In the genomic region with DNA sequence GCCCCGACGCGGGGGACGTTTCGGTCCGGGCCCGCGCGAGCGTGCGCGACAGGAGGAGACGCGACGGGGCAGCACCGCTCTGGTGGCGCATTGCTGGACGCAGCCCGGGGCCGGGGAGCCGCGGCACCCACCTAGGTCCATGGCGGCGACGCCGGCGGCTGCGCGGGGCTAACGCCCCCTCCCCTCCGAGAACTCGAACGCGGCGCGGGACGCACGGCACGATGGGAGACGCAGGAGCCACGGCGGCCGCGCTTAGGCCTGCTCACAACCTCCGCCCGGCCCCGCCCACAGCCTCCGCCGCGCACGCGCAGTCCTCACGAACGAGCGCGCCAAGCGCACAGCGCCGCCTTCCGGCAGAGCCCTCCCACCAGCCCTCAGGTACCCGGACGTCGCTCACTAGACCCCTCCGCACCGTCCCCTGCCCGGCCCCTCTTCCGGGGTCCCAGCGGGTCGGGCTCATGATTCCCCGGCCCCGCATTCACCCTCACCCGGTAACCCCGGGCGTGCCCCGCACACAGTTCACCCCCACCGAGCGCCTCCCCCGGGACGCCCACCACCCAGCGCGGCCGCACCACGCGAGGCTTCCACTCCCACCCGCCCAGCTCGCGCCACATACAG, we compare ENCODE assay signal across 8 cellular contexts. TPM values are rescaled to one million over a fixed set of nuclear protein-coding genes. Genes with fewer than 3 reads are reported as not detected.
DNase-seq lines count a peak whose midpoint lies in the region; ATAC-seq and TF ChIP-seq lines count a peak whose summit lies in the region.

A gene (minus strand): TSS at position 263 of the 618 bp plus-strand sequence. CDS start 122 bp downstream, at position 141.

- H3K4me3 Mint-ChIP-seq in activated B cell treated with CpG ODN at 0.5 μM for 24 hours: peak within 1 kb of the TSS; percentile 91

- H3K9me3 ChIP-seq in AG04450 (ENCODE audit: control insufficient read depth, insufficient read depth, low read length) (peaks cover 9% of the 10 kb centered on the region), spleen (no peaks in the 10 kb centered on the region)

- intact Hi-C loops in activated B cell treated with CpG ODN at 0.5 μM for 24 hours (cut with micrococcal nuclease) (loop anchor here (1.0 to 2.0 kb wide), 8 partner anchors 12 to 340 kb away; a partner anchor contains a TSS), spleen (cut with DNase I; ENCODE audit: low total_unique reads) (no loop called here)

- H3K27me3 Mint-ChIP-seq in activated B cell treated with CpG ODN at 0.5 μM for 24 hours: no peaks in the 10 kb centered on the region

- ATAC-seq in GM18858 (IDR thresholded peaks at IDR 0.05; ENCODE audit: unreplicated experiment): peak; percentile 56
- ATAC-seq in HG03066 (IDR thresholded peaks at IDR 0.05; ENCODE audit: low read depth, unreplicated experiment): peak; percentile 75
- ATAC-seq in activated B cell treated with CpG ODN at 0.5 μM for 24 hours (ENCODE audit: low read depth): peak; percentile 90

- WGBS in spleen, 5 donors: 0 to 1% (median 0%) methylated on average over 1 to 87 of the region's 87 CpGs

- H3K27ac ChIP-seq in AG04450 (ENCODE audit: low read depth, low read length) (peak within 1 kb of the TSS; percentile 39), caudate nucleus (ENCODE audit: low read depth, low read length) (peak within 1 kb of the TSS; percentile 72), spleen (peak within 1 kb of the TSS; percentile 55 to 91 (median 86))

- peak within 1 kb of the TSS; percentile 94 for H3K27ac Mint-ChIP-seq in activated B cell treated with CpG ODN at 0.5 μM for 24 hours

- peaks cover 0 to 23% (median 16%) of the 10 kb centered on the region in 6 donors for H3K36me3 ChIP-seq in spleen

- peak in 2 of 3 donors; percentile 25 to 39 for TF ChIP-seq POLR2A in spleen (IDR thresholded peaks at IDR 0.05)

- peaks cover 31% of the 10 kb centered on the region for H3K4me1 Mint-ChIP-seq in activated B cell treated with CpG ODN at 0.5 μM for 24 hours

- DNase-seq in AG04450 (ENCODE audit: low read depth, low spot score) (peak; percentile 65), NCI-H2171 treated with DMSO at 0.1 percent for 48 hours (lab: John Stamatoyannopoulos, UW) (peak; percentile 91), activated B cell treated with CpG ODN at 0.5 μM for 24 hours (peak; percentile 100), caudate nucleus (lab: John Stamatoyannopoulos, UW) (peak in 60 of 61 donors; percentile 38 to 94 (median 84)), inferior parietal cortex (ENCODE audit: extremely low spot score) (peak; percentile 87), spleen (peak; percentile 99)

- CTCF ChIA-PET in AG04450 (lab: Charles Lee) (interaction anchor here (0.6 to 1.4 kb wide), 10 partner anchors 12 to 277 kb away, joined by 3 to 6 read pairs (median 4); a partner anchor contains a TSS), activated B cell treated with CpG ODN at 0.5 μM for 24 hours (lab: Charles Lee) (interaction anchor here (0.7 to 1.2 kb wide), 9 partner anchors 9 to 340 kb away, joined by 3 to 7 read pairs (median 3); a partner anchor contains a TSS)

- peaks cover 27% of the 10 kb centered on the region for H3K36me3 Mint-ChIP-seq in activated B cell treated with CpG ODN at 0.5 μM for 24 hours (ENCODE audit: low read depth)

- POLR2A ChIA-PET in AG04450 (lab: Yijun Ruan, JAX) (interaction anchor here (0.6 to 1.1 kb wide), 4 partner anchors 30 to 340 kb away, joined by 3 to 4 read pairs (median 4); a partner anchor contains a TSS), activated B cell treated with CpG ODN at 0.5 μM for 24 hours (lab: Charles Lee) (interaction anchor here (0.6 to 3.2 kb wide), 12 partner anchors 11 to 342 kb away, joined by 3 to 31 read pairs (median 5); a partner anchor contains a TSS)

- peak; percentile 91 for TF ChIP-seq CTCF in AG04450 (IDR thresholded peaks at IDR 0.05; ENCODE audit: low read depth, low read length)
- TF ChIP-seq CTCF in activated B cell treated with CpG ODN at 0.5 μM for 24 hours (IDR thresholded peaks at IDR 0.05): no peak
- TF ChIP-seq CTCF in spleen (IDR thresholded peaks at IDR 0.05 in 8 of 11, conservative IDR thresholded peaks at IDR 0.05 in 3 of 11): peak; percentile 81 to 99 (median 97)

- H3K27me3 ChIP-seq in AG04450 (ENCODE audit: control insufficient read depth, insufficient read depth, low read length): no peaks in the 10 kb centered on the region
- H3K27me3 ChIP-seq in spleen (replicated peaks in 1 of 7): no peaks in the 10 kb centered on the region

- H3K4me1 ChIP-seq in spleen: peaks cover 11 to 31% (median 24%) of the 10 kb centered on the region in 6 donors

- H3K9me3 Mint-ChIP-seq in activated B cell treated with CpG ODN at 0.5 μM for 24 hours: no peaks in the 10 kb centered on the region

- H3K4me3 ChIP-seq in AG04450 (ENCODE audit: low read depth, low read length): peak within 1 kb of the TSS; percentile 71
- peak within 1 kb of the TSS; percentile 75 to 97 (median 88) for H3K4me3 ChIP-seq in spleen

RNA-seq across cellular contexts. Expression of the gene that starts here (rescaled TPM):
- polyA plus RNA-seq in AG04450 (2011; rRNA removed) (9.3 and 13.6 TPM in 2 replicates), spleen (10 to 100 TPM in 1 of 3 donors, 1 to 10 TPM in 2; 5.7 to 11.4 (median 8.9) TPM)
- polyA minus RNA-seq in AG04450 (2011; rRNA and poly(A)+ RNA removed): 14.6 and 18.3 TPM in 2 replicates
- total RNA-seq in activated B cell treated with CpG ODN at 0.5 μM for 24 hours (30.5 and 33.3 TPM in 2 replicates), spleen (10 to 100 TPM; 17.3 to 24.9 (median 19.9) TPM)

Comparison
In these comparisons a context has a peak if more than half of its experiments do, and no peak if none do; other contexts are left out.
1. Peak in every context shown above with its lines: DNase-seq, ATAC-seq, H3K4me3 ChIP-seq and H3K27ac ChIP-seq.